In genomic region chr9:122464633-122465567, GRCh38 we compare ENCODE assay signal across 8 cellular contexts. TPM values are rescaled to one million over a fixed set of nuclear protein-coding genes. Genes with fewer than 3 reads are reported as not detected.
A peak's percentile ranks its signal among the peaks of the same experiment; 100 is the strongest.
DNase-seq lines count a peak whose midpoint lies in the region; ATAC-seq and TF ChIP-seq lines count a peak whose summit lies in the region.

No MANE protein-coding gene starts in this region.

- peak; percentile 87 for TF ChIP-seq CTCF in CD4-positive, alpha-beta T cell (IDR thresholded peaks at IDR 0.05)
- peak; percentile 83 for TF ChIP-seq CTCF in endothelial cell (IDR thresholded peaks at IDR 0.05; ENCODE audit: unreplicated experiment)

- intact Hi-C loops in CD4-positive, alpha-beta T cell (cut with DNase I, micrococcal nuclease) = loop anchor here (1.0 to 10.0 kb wide), 5 partner anchors 345 to 890 kb away; partner anchors contain the start of gene CRB2 (in 1 of the 2)

- peak overlapping the region; percentile 78 for H3K27ac Mint-ChIP-seq in CD4-positive, alpha-beta T cell
- H3K27ac Mint-ChIP-seq in endothelial cell (ENCODE audit: unreplicated experiment) = no peak overlapping the region

- POLR2A ChIA-PET in CD4-positive, alpha-beta T cell (lab: Charles Lee) = interaction anchor here (0.6 kb wide), 1 partner anchor 351 kb away, joined by 3 read pairs; no protein-coding TSS in a partner anchor

- peak overlapping the region; percentile 59 to 71 for H3K4me3 ChIP-seq in mucosa of rectum (ENCODE audit: low read length in 2 of 2)

- peaks cover 17% of the 10 kb centered on the region for H3K4me1 Mint-ChIP-seq in CD4-positive, alpha-beta T cell (ENCODE audit: low read depth)
- no peaks in the 10 kb centered on the region for H3K4me1 Mint-ChIP-seq in endothelial cell (ENCODE audit: unreplicated experiment)

- peak; percentile 77 for ATAC-seq in CD4-positive, alpha-beta T cell (ENCODE audit: poor library complexity)
- peak; percentile 70 for ATAC-seq in GM19438 (IDR thresholded peaks at IDR 0.05; ENCODE audit: low read depth, unreplicated experiment)

- no peak overlapping the region for H3K27ac ChIP-seq in CD4-positive, alpha-beta T cell (ENCODE audit: low read depth, low read length)
- H3K27ac ChIP-seq in mucosa of rectum (ENCODE audit: low read depth in 2 of 2, low read length in 2 of 2) = peak overlapping the region in 1 of 2 donors; percentile 21

- peak overlapping the region in 1 of 2 donors; percentile 33 for H3K9ac ChIP-seq in mucosa of rectum (ENCODE audit: low read depth in 1 of 2, low read length in 2 of 2)

- no peaks in the 10 kb centered on the region for H3K36me3 ChIP-seq in mucosa of rectum (ENCODE audit: control insufficient read depth in 2 of 2, insufficient read depth in 2 of 2, low read length in 2 of 2)

- peak; percentile 41 to 64 (median 50) for DNase-seq in CD4-positive, alpha-beta T cell
- DNase-seq in HT-29 (ENCODE audit: low spot score) (peak; percentile 87), NOMO-1 treated with DMSO at 0.1 percent for 48 hours (lab: John Stamatoyannopoulos, UW; ENCODE audit: unreplicated experiment) (peak; percentile 80), endothelial cell (ENCODE audit: low spot score) (peak; percentile 67)
- peak in 2 of 3 experiments; percentile 11 to 38 for DNase-seq in activated CD8-positive, alpha-beta memory T cell treated with anti-CD3 and anti-CD28 coated beads for 48 hours (ENCODE audit: low read depth in 2 of 3, low spot score in 2 of 3)
- peak; percentile 45 for DNase-seq in stimulated activated CD8-positive, alpha-beta memory T cell treated with anti-CD3 and anti-CD28 coated beads, Interleukin-4, amount 100 ng/mL, for 24 hours (ENCODE audit: low read depth)

- no peaks in the 10 kb centered on the region for H3K9me3 Mint-ChIP-seq in CD4-positive, alpha-beta T cell
- no peaks in the 10 kb centered on the region for H3K9me3 Mint-ChIP-seq in endothelial cell (ENCODE audit: unreplicated experiment)

- H3K27me3 Mint-ChIP-seq in CD4-positive, alpha-beta T cell = peaks cover 53% of the 10 kb centered on the region
- H3K27me3 Mint-ChIP-seq in endothelial cell (ENCODE audit: unreplicated experiment) = peaks cover 1% of the 10 kb centered on the region

- H3K27me3 ChIP-seq in CD4-positive, alpha-beta T cell (ENCODE audit: control insufficient read depth, insufficient read depth, low read length) = peaks cover 7% of the 10 kb centered on the region
- no peaks in the 10 kb centered on the region for H3K27me3 ChIP-seq in mucosa of rectum (ENCODE audit: control insufficient read depth in 2 of 2, insufficient read depth in 2 of 2, low read length in 2 of 2)

- CTCF ChIA-PET in CD4-positive, alpha-beta T cell (lab: Charles Lee) = interaction anchor here (1.0 kb wide), 1 partner anchor 345 kb away, joined by 3 read pairs; no protein-coding TSS in a partner anchor

- peaks cover 0 to 4% of the 10 kb centered on the region in 2 donors for H3K4me1 ChIP-seq in mucosa of rectum (ENCODE audit: control insufficient read depth in 2 of 2, insufficient read depth in 2 of 2, low read length in 2 of 2)

- H3K36me3 Mint-ChIP-seq in CD4-positive, alpha-beta T cell (ENCODE audit: low read depth) = peaks cover 3% of the 10 kb centered on the region
- no peaks in the 10 kb centered on the region for H3K36me3 Mint-ChIP-seq in endothelial cell (ENCODE audit: low read depth, unreplicated experiment)

- peak overlapping the region; percentile 92 for H3K4me3 Mint-ChIP-seq in CD4-positive, alpha-beta T cell
- no peak overlapping the region for H3K4me3 Mint-ChIP-seq in endothelial cell (ENCODE audit: unreplicated experiment)

- no peaks in the 10 kb centered on the region for H3K9me3 ChIP-seq in CD4-positive, alpha-beta T cell (ENCODE audit: control insufficient read depth, low read length)
- H3K9me3 ChIP-seq in mucosa of rectum (ENCODE audit: control insufficient read depth in 2 of 2, low read length in 2 of 2) = no peaks in the 10 kb centered on the region

RNA-seq across cellular contexts. Expression of gene OR1J1, which starts 12.8 kb away (rescaled TPM):
- not detected for total RNA-seq in CD4-positive, alpha-beta T cell
- not detected in 2 replicates for total RNA-seq in HT-29 (2014; rRNA removed; shearing (Covaris generic))
- not detected for total RNA-seq in endothelial cell (ENCODE audit: unreplicated experiment)

RNA-seq across cellular contexts. Expression of gene OR1J2, which starts 45.7 kb away (rescaled TPM):
- not detected for total RNA-seq in CD4-positive, alpha-beta T cell
- total RNA-seq in HT-29 (2014; rRNA removed; shearing (Covaris generic)) = not detected in 2 replicates
- not detected for total RNA-seq in endothelial cell (ENCODE audit: unreplicated experiment)

RNA-seq across cellular contexts. Expression of gene OR1J4, which starts 54.0 kb away (rescaled TPM):
- total RNA-seq in CD4-positive, alpha-beta T cell = not detected
- total RNA-seq in HT-29 (2014; rRNA removed; shearing (Covaris generic)) = not detected in 2 replicates
- total RNA-seq in endothelial cell (ENCODE audit: unreplicated experiment) = not detected

Comparison
In these comparisons a context has a peak if more than half of its experiments do, and no peak if none do; other contexts are left out.
1. DNase-seq: peak in every context shown above with its lines; median percentile 87 in HT-29; 80 in NOMO-1 treated with DMSO at 0.1 percent for 48 hours; 67 in endothelial cell; 50 in CD4-positive, alpha-beta T cell; 45 in stimulated activated CD8-positive, alpha-beta memory T cell treated with anti-CD3 and anti-CD28 coated beads, Interleukin-4, amount 100 ng/mL, for 24 hours; 24 in activated CD8-positive, alpha-beta memory T cell treated with anti-CD3 and anti-CD28 coated beads for 48 hours.